ENCODE assay signal across 8 cellular contexts in genomic region chr11:77819921-77820564, GRCh38. TPM values are rescaled to one million over a fixed set of nuclear protein-coding genes. Genes with fewer than 3 reads are reported as not detected.
DNase-seq lines count a peak whose midpoint lies in the region; ATAC-seq and TF ChIP-seq lines count a peak whose summit lies in the region.

No MANE protein-coding gene starts in this region.

- peak overlapping the region; percentile 85 for H3K27ac Mint-ChIP-seq in Calu3 (ENCODE audit: unreplicated experiment)

- no TSS peak for BruUV-seq in Calu3 (replicated peaks; lab: Mats Ljungman, UMichigan)

- no peaks in the 10 kb centered on the region for H3K9me3 Mint-ChIP-seq in Calu3 (ENCODE audit: low read depth, unreplicated experiment)

- intact Hi-C loops in Calu3 (cut with micrococcal nuclease; ENCODE audit: unreplicated experiment), result loop anchor here (10.0 kb wide), 1 partner anchor 105 kb away; no protein-coding TSS in a partner anchor

- peaks cover 29% of the 10 kb centered on the region for H3K36me3 Mint-ChIP-seq in Calu3 (ENCODE audit: insufficient read depth, unreplicated experiment)

- peak; percentile 11 for ATAC-seq in GM21390 (IDR thresholded peaks at IDR 0.05; ENCODE audit: unreplicated experiment)

- peak overlapping the region; percentile 76 for H3K27ac ChIP-seq in brain microvascular endothelial cell

- H3K27me3 Mint-ChIP-seq in Calu3 (ENCODE audit: unreplicated experiment), result no peaks in the 10 kb centered on the region

- DNase-seq in Calu3 (peak; percentile 46), HT1080 (ENCODE audit: low read depth) (peak; percentile 42), T-helper 2 cell (peak in 3 of 5 experiments; percentile 17 to 39 (median 29)), brain microvascular endothelial cell (no peak), iris pigment epithelial cell (ENCODE audit: low read depth) (peak; percentile 40), putamen (ENCODE audit: low spot score) (no peak)
- DNase-seq in stimulated activated CD4-positive, alpha-beta T cell treated with anti-CD3 and anti-CD28 coated beads, Interleukin-15, amount 100 ng/mL, for 1 hour (ENCODE audit: low read depth in 1 of 2, low spot score in 1 of 2), result peak; percentile 9 to 16

- no peaks in the 10 kb centered on the region for H3K27me3 ChIP-seq in brain microvascular endothelial cell (replicated peaks)

- CTCF ChIA-PET in Calu3 (lab: Charles Lee), result no interaction called here

- in situ Hi-C loops in brain microvascular endothelial cell (cut with HindIII; ENCODE audit: low pct_ligation_motif_present, low sequenced_read_pairs), result no loop called here

- peak overlapping the region; percentile 87 for H3K4me3 ChIP-seq in brain microvascular endothelial cell (ENCODE audit: low read depth, low read length)

- H3K4me3 Mint-ChIP-seq in Calu3 (ENCODE audit: low read depth, unreplicated experiment), result peak overlapping the region; percentile 90

- no peaks in the 10 kb centered on the region for H3K36me3 ChIP-seq in brain microvascular endothelial cell (replicated peaks)

- TF ChIP-seq CTCF in Calu3 (IDR thresholded peaks at IDR 0.05; ENCODE audit: unreplicated experiment), result no peak
- no peak for TF ChIP-seq CTCF in brain microvascular endothelial cell (IDR thresholded peaks at IDR 0.05; ENCODE audit: low read depth, low read length, missing control alignments)

- peaks cover 18% of the 10 kb centered on the region for H3K4me1 Mint-ChIP-seq in Calu3 (ENCODE audit: low read depth, unreplicated experiment)

RNA-seq across cellular contexts. Expression of gene RSF1, which starts 0.5 kb away (rescaled TPM):
- 68.5 and 76.4 TPM in 2 replicates for total RNA-seq in Calu3 (2022)
- total RNA-seq in HT1080 (2014; rRNA removed; shearing (Covaris generic)), result 20.2 and 22.5 TPM in 2 replicates
- 18.0 and 19.2 TPM in 2 replicates for polyA plus RNA-seq in HT1080 (2015; cell fraction: cytosol; rRNA removed)
- 42.4 and 49.4 TPM in 2 replicates for polyA plus RNA-seq in HT1080 (2015; cell fraction: nucleus; rRNA removed)

RNA-seq across cellular contexts. Expression of gene AAMDC, which starts 0.9 kb away (rescaled TPM):
- 11.7 and 12.9 TPM in 2 replicates for total RNA-seq in Calu3 (2022)
- total RNA-seq in HT1080 (2014; rRNA removed; shearing (Covaris generic)), result 5.8 and 7.5 TPM in 2 replicates
- polyA plus RNA-seq in HT1080 (2015; cell fraction: cytosol; rRNA removed), result 13.5 and 15.7 TPM in 2 replicates
- 3.8 and 7.9 TPM in 2 replicates for polyA plus RNA-seq in HT1080 (2015; cell fraction: nucleus; rRNA removed)

Comparison
In these comparisons a context has a peak if more than half of its experiments do, and no peak if none do; other contexts are left out.
1. DNase-seq: peak in Calu3 (single experiment), HT1080 (single experiment), T-helper 2 cell (3 of 5), iris pigment epithelial cell (single experiment) and stimulated activated CD4-positive, alpha-beta T cell treated with anti-CD3 and anti-CD28 coated beads, Interleukin-15, amount 100 ng/mL, for 1 hour (2 of 2); none in brain microvascular endothelial cell (single experiment) and putamen (single experiment).